ENCODE assay signal across 11 cellular contexts in genomic region chr21:10273196-10273595, GRCh38.
"Had no signal": no experiment of that assay in that cellular context is flagged by ENCODE, and none has a peak within 500 bp of the region (broad histone marks: within the 10 kb centered on the region; RNA-seq: fewer than 3 reads in every experiment).

No MANE protein-coding gene starts in this region.

- DNase-seq: foreskin keratinocyte; hippocampal formation; left ventricle myocardium superior; mucosa of descending colon; stimulated activated CD4-positive, alpha-beta T cell treated with anti-CD3 and anti-CD28 coated beads, Interleukin-2, amount 100 ng/mL, for 48 hours; stimulated activated naive CD4-positive, alpha-beta T cell treated with Interleukin-2 at 50 U/mL for 16 hours had no signal

- H3K4me3 ChIP-seq: lung, mucosa of descending colon, right atrium auricular region, smooth muscle cell had no signal

- H3K27ac ChIP-seq: foreskin keratinocyte, neutrophil, right atrium auricular region had no signal

- H3K36me3 ChIP-seq: neutrophil, right atrium auricular region had no signal

- H3K9me3 ChIP-seq: right atrium auricular region had no signal

- H3K27me3 ChIP-seq: foreskin keratinocyte, neutrophil, right atrium auricular region had no signal

- H3K4me2 ChIP-seq: smooth muscle cell had no signal

- ATAC-seq: left colon, mucosa of descending colon had no signal

- H3K4me1 ChIP-seq: foreskin keratinocyte, right atrium auricular region had no signal
